In genomic region chr19:48993175-48994034, GRCh38 we compare ENCODE assay signal across 8 cellular contexts. TPM values are rescaled to one million over a fixed set of nuclear protein-coding genes. Genes with fewer than 3 reads are reported as not detected.
DNase-seq lines count a peak whose midpoint lies in the region; ATAC-seq and TF ChIP-seq lines count a peak whose summit lies in the region.

GYS1 (minus strand) TSS chr19:48993309; CDS start chr19:48993112, 197 bp downstream.
RUVBL2 (plus strand) TSS chr19:48993887; CDS start chr19:48993912, 25 bp downstream.

- TF ChIP-seq CTCF in left lung (IDR thresholded peaks at IDR 0.05): peak; percentile 92 to 99

- no peaks in the 10 kb centered on the region for H3K9me3 ChIP-seq in left lung

- H3K36me3 Mint-ChIP-seq in dendritic cell treated with granulocyte-macrophage colony-stimulating factor and Interleukin-4, amounts not matched to agents 40 ng/mL and 50 ng/mL, for 4 days (ENCODE audit: low read depth): peaks cover 58% of the 10 kb centered on the region

- peak within 1 kb of the TSS; percentile 56 to 63 for H3K4me3 ChIP-seq in left lung

- peaks cover 0 to 26% of the 10 kb centered on the region in 2 donors for H3K36me3 ChIP-seq in left lung

- peak within 1 kb of the TSS; percentile 86 to 92 for H3K27ac ChIP-seq in left lung

- H3K27me3 ChIP-seq in left lung: no peaks in the 10 kb centered on the region

- DNase-seq in C1 segment of cervical spinal cord (lab: John Stamatoyannopoulos, UW) (peak; percentile 96 to 100 (median 100)), NCI-H748 (lab: John Stamatoyannopoulos, UW; ENCODE audit: unreplicated experiment) (peak; percentile 100), left lung (peak; percentile 99 to 100)
- peak; percentile 98 for DNase-seq in activated CD4-positive, alpha-beta T cell treated with anti-CD3 and anti-CD28 coated beads, Interleukin-2, amount 50 U/mL, for 24 hours (ENCODE audit: low read depth in 1 of 2, low spot score in 1 of 2)
- peak; percentile 99 for DNase-seq in stimulated activated CD4-positive, alpha-beta T cell treated with anti-CD3 and anti-CD28 coated beads, Interleukin-4, amount 100 ng/mL, for 1 hour

- peak; percentile 91 for ATAC-seq in GM19328 (IDR thresholded peaks at IDR 0.05; ENCODE audit: unreplicated experiment)
- ATAC-seq in HG03521 (IDR thresholded peaks at IDR 0.05; ENCODE audit: unreplicated experiment): peak; percentile 85
- peak; percentile 93 for ATAC-seq in left lung

- peak within 1 kb of the TSS; percentile 95 for H3K4me3 Mint-ChIP-seq in dendritic cell treated with granulocyte-macrophage colony-stimulating factor and Interleukin-4, amounts not matched to agents 40 ng/mL and 50 ng/mL, for 4 days

- H3K4me1 ChIP-seq in left lung: peaks cover 18 to 43% of the 10 kb centered on the region in 2 donors

- intact Hi-C loops in dendritic cell treated with granulocyte-macrophage colony-stimulating factor and Interleukin-4, amounts not matched to agents 40 ng/mL and 50 ng/mL, for 4 days (cut with micrococcal nuclease): no loop called here
- intact Hi-C loops in left lung (cut with DNase I): no loop called here

- H3K27me3 Mint-ChIP-seq in dendritic cell treated with granulocyte-macrophage colony-stimulating factor and Interleukin-4, amounts not matched to agents 40 ng/mL and 50 ng/mL, for 4 days: no peaks in the 10 kb centered on the region

- peaks cover 57% of the 10 kb centered on the region for H3K4me1 Mint-ChIP-seq in dendritic cell treated with granulocyte-macrophage colony-stimulating factor and Interleukin-4, amounts not matched to agents 40 ng/mL and 50 ng/mL, for 4 days (ENCODE audit: low read depth)

- no peaks in the 10 kb centered on the region for H3K9me3 Mint-ChIP-seq in dendritic cell treated with granulocyte-macrophage colony-stimulating factor and Interleukin-4, amounts not matched to agents 40 ng/mL and 50 ng/mL, for 4 days

- peak within 1 kb of the TSS; percentile 95 for H3K27ac Mint-ChIP-seq in dendritic cell treated with granulocyte-macrophage colony-stimulating factor and Interleukin-4, amounts not matched to agents 40 ng/mL and 50 ng/mL, for 4 days

RNA-seq across cellular contexts. Expression of gene GYS1, which starts in this region (rescaled TPM):
- 10 to 100 TPM; 42.5 to 49.0 TPM for total RNA-seq in left lung

RNA-seq across cellular contexts. Expression of gene RUVBL2, which starts in this region (rescaled TPM):
- 10 to 100 TPM; 46.6 to 66.6 TPM for total RNA-seq in left lung

Comparison
In these comparisons a context has a peak if more than half of its experiments do, and no peak if none do; other contexts are left out.
1. Peak in every context shown above with its lines: DNase-seq, ATAC-seq, H3K4me3 ChIP-seq and H3K27ac ChIP-seq.